13 cellular contexts compared by ENCODE assay signal in genomic region chr2:598043-598802, GRCh38.
"Had no signal": no experiment of that assay in that cellular context is flagged by ENCODE, and none has a peak within 500 bp of the region (broad histone marks: within the 10 kb centered on the region; RNA-seq: fewer than 3 reads in every experiment).

No MANE protein-coding gene starts in this region.

- H3K4me1 ChIP-seq: right atrium auricular region, transverse colon had no signal

- H3K9me3 Mint-ChIP-seq: activated naive CD4-positive, alpha-beta T cell treated with anti-CD3 and anti-CD28 coated beads, Interleukin-2, amount 10 ng/mL, durations not matched to agents 7 days and 5 days; activated T-helper 17 cell treated with anti-CD3 and anti-CD28 coated beads, Interleukin-2, amount 50 U/mL, for 72 hours had no signal

- H3K27me3 Mint-ChIP-seq: activated T-helper 17 cell treated with anti-CD3 and anti-CD28 coated beads, Interleukin-2, amount 50 U/mL, for 72 hours had no signal

- H3K27me3 ChIP-seq: neutrophil, right atrium auricular region, transverse colon had no signal

- H3K4me3 Mint-ChIP-seq: activated CD8-positive, alpha-beta T cell treated with anti-CD3 and anti-CD28 coated beads, Interleukin-2, amount 10 ng/mL, durations not matched to agents 7 days and 5 days; activated naive CD4-positive, alpha-beta T cell treated with anti-CD3 and anti-CD28 coated beads, Interleukin-2, amount 10 ng/mL, durations not matched to agents 7 days and 5 days; activated T-helper 17 cell treated with anti-CD3 and anti-CD28 coated beads, Interleukin-2, amount 50 U/mL, for 72 hours had no signal

- H3K27ac Mint-ChIP-seq: activated CD8-positive, alpha-beta T cell treated with anti-CD3 and anti-CD28 coated beads, Interleukin-2, amount 10 ng/mL, durations not matched to agents 7 days and 5 days; activated naive CD4-positive, alpha-beta T cell treated with anti-CD3 and anti-CD28 coated beads, Interleukin-2, amount 10 ng/mL, durations not matched to agents 7 days and 5 days; activated T-helper 17 cell treated with anti-CD3 and anti-CD28 coated beads, Interleukin-2, amount 50 U/mL, for 72 hours had no signal

- H3K27ac ChIP-seq: neutrophil, right atrium auricular region, transverse colon had no signal

- ATAC-seq: activated CD8-positive, alpha-beta T cell treated with anti-CD3 and anti-CD28 coated beads, Interleukin-2, amount 10 ng/mL, durations not matched to agents 7 days and 5 days; activated T-helper 17 cell treated with anti-CD3 and anti-CD28 coated beads, Interleukin-2, amount 50 U/mL, for 72 hours had no signal

- H3K36me3 Mint-ChIP-seq: activated naive CD4-positive, alpha-beta T cell treated with anti-CD3 and anti-CD28 coated beads, Interleukin-2, amount 10 ng/mL, durations not matched to agents 7 days and 5 days had no signal

- DNase-seq: activated CD4-positive, alpha-beta T cell treated with anti-CD3 and anti-CD28 coated beads for 48 hours; activated CD8-positive, alpha-beta T cell treated with anti-CD3 and anti-CD28 coated beads, Interleukin-2, amount 10 ng/mL, durations not matched to agents 7 days and 5 days; activated naive CD4-positive, alpha-beta T cell treated with anti-CD3 and anti-CD28 coated beads, Interleukin-2, amount 10 ng/mL, durations not matched to agents 7 days and 5 days; central memory CD4-positive, alpha-beta T cell; dermis blood vessel endothelial cell; hypothalamus; kidney glomerular epithelial cell; small intestine; T-helper 1 cell; transverse colon had no signal

- H3K4me1 Mint-ChIP-seq: activated naive CD4-positive, alpha-beta T cell treated with anti-CD3 and anti-CD28 coated beads, Interleukin-2, amount 10 ng/mL, durations not matched to agents 7 days and 5 days; activated T-helper 17 cell treated with anti-CD3 and anti-CD28 coated beads, Interleukin-2, amount 50 U/mL, for 72 hours had no signal

- H3K9me3 ChIP-seq: neutrophil, right atrium auricular region, transverse colon had no signal
